8 cellular contexts compared by ENCODE assay signal in genomic region chr6:168035098-168035660, GRCh38. TPM values are rescaled to one million over a fixed set of nuclear protein-coding genes. Genes with fewer than 3 reads are reported as not detected.
DNase-seq lines count a peak whose midpoint lies in the region; ATAC-seq, FAIRE-seq and TF ChIP-seq lines count a peak whose summit lies in the region.

No MANE protein-coding gene starts in this region.

- peaks cover 34% of the 10 kb centered on the region for H3F3A ChIP-seq in neural progenitor cell (ENCODE audit: low read depth)

- peak overlapping the region; percentile 78 for H3K4me3 Mint-ChIP-seq in activated CD4-positive, alpha-beta T cell treated with anti-CD3 and anti-CD28 coated beads, Interleukin-2, amount 10 ng/mL, durations not matched to agents 24 days and 14 days
- H3K4me3 Mint-ChIP-seq in neural progenitor cell = peak overlapping the region; percentile 81

- peaks cover 22% of the 10 kb centered on the region for H3K27me3 Mint-ChIP-seq in activated CD4-positive, alpha-beta T cell treated with anti-CD3 and anti-CD28 coated beads, Interleukin-2, amount 10 ng/mL, durations not matched to agents 24 days and 14 days
- peaks cover 10% of the 10 kb centered on the region for H3K27me3 Mint-ChIP-seq in neural progenitor cell (ENCODE audit: insufficient read depth, low read depth)

- no peak for FAIRE-seq in frontal cortex (lab: Jason Lieb, UNC)

- H4K20me1 ChIP-seq in neural progenitor cell (ENCODE audit: low read depth) = no peaks in the 10 kb centered on the region

- no peaks in the 10 kb centered on the region for H3K79me2 ChIP-seq in neural progenitor cell (ENCODE audit: low read depth)

- no peak overlapping the region for H2AFZ ChIP-seq in neural progenitor cell (replicated peaks)

- peak overlapping the region; percentile 17 for H3K4me3 ChIP-seq in neural progenitor cell

- H3K27ac Mint-ChIP-seq in activated CD4-positive, alpha-beta T cell treated with anti-CD3 and anti-CD28 coated beads, Interleukin-2, amount 10 ng/mL, durations not matched to agents 24 days and 14 days = no peak overlapping the region
- H3K27ac Mint-ChIP-seq in neural progenitor cell = peak overlapping the region; percentile 81

- H3K4me2 ChIP-seq in neural progenitor cell = peak overlapping the region; percentile 62

- peaks cover 1% of the 10 kb centered on the region for H3K36me3 Mint-ChIP-seq in activated CD4-positive, alpha-beta T cell treated with anti-CD3 and anti-CD28 coated beads, Interleukin-2, amount 10 ng/mL, durations not matched to agents 24 days and 14 days (ENCODE audit: low read depth)
- no peaks in the 10 kb centered on the region for H3K36me3 Mint-ChIP-seq in neural progenitor cell

- H3K27me3 ChIP-seq in neural progenitor cell = no peaks in the 10 kb centered on the region

- intact Hi-C loops in activated CD4-positive, alpha-beta T cell treated with anti-CD3 and anti-CD28 coated beads, Interleukin-2, amount 10 ng/mL, durations not matched to agents 24 days and 14 days (cut with micrococcal nuclease) = no loop called here

- H3K4me1 Mint-ChIP-seq in activated CD4-positive, alpha-beta T cell treated with anti-CD3 and anti-CD28 coated beads, Interleukin-2, amount 10 ng/mL, durations not matched to agents 24 days and 14 days = peaks cover 7% of the 10 kb centered on the region
- H3K4me1 Mint-ChIP-seq in neural progenitor cell = peaks cover 25% of the 10 kb centered on the region

- no peak for DNase-seq in activated CD4-positive, alpha-beta T cell treated with anti-CD3 and anti-CD28 coated beads, Interleukin-2, amount 10 ng/mL, durations not matched to agents 24 days and 14 days
- no peak for DNase-seq in activated CD4-positive, alpha-beta T cell treated with anti-CD3 and anti-CD28 coated beads for 4 hours
- DNase-seq in SK-N-DZ (ENCODE audit: low spot score) (peak; percentile 60), frontal cortex (ENCODE audit: low spot score in 2 of 2) (peak; percentile 60 to 70), neural progenitor cell (ENCODE audit: low spot score) (peak; percentile 91), dedifferentiated amniotic fluid mesenchymal stem cell (ENCODE audit: extremely low spot score) (no peak)
- DNase-seq in activated CD8-positive, alpha-beta memory T cell treated with anti-CD3 and anti-CD28 coated beads, Interleukin-2, amount 50 U/mL, for 4 hours = no peak

- H3K9me3 Mint-ChIP-seq in activated CD4-positive, alpha-beta T cell treated with anti-CD3 and anti-CD28 coated beads, Interleukin-2, amount 10 ng/mL, durations not matched to agents 24 days and 14 days = peaks cover 15% of the 10 kb centered on the region
- peaks cover 51% of the 10 kb centered on the region for H3K9me3 Mint-ChIP-seq in neural progenitor cell

- H3K27ac ChIP-seq in neural progenitor cell = no peak overlapping the region

- H3K9me3 ChIP-seq in neural progenitor cell (ENCODE audit: low read depth) = peaks cover 18% of the 10 kb centered on the region

- no peak for TF ChIP-seq CTCF in neural progenitor cell (IDR thresholded peaks at IDR 0.05)

- peaks cover 11% of the 10 kb centered on the region for H3K4me1 ChIP-seq in neural progenitor cell

- no peak for ATAC-seq in HG02759 (IDR thresholded peaks at IDR 0.05; ENCODE audit: unreplicated experiment)

- H3K9ac ChIP-seq in neural progenitor cell = no peak overlapping the region

- H3K36me3 ChIP-seq in neural progenitor cell = no peaks in the 10 kb centered on the region

RNA-seq across cellular contexts. Expression of gene KIF25, which starts 37.7 kb away (rescaled TPM):
- total RNA-seq in activated CD4-positive, alpha-beta T cell treated with anti-CD3 and anti-CD28 coated beads, Interleukin-2, amount 10 ng/mL, durations not matched to agents 24 days and 14 days = not detected in 2 replicates
- 0.17 and 0.28 TPM in 2 replicates for polyA plus RNA-seq in SK-N-DZ (2014; cell fraction: cytosol; rRNA removed)
- 0.76 and 4.6 TPM in 2 replicates for polyA plus RNA-seq in SK-N-DZ (2014; cell fraction: nucleus; rRNA removed)
- total RNA-seq in frontal cortex = 0.41 TPM
- 1.2 and 1.5 TPM in 2 replicates for total RNA-seq in neural progenitor cell (ENCODE audit: low replicate concordance)

RNA-seq across cellular contexts. Expression of gene FRMD1, which starts 43.8 kb away (rescaled TPM):
- total RNA-seq in activated CD4-positive, alpha-beta T cell treated with anti-CD3 and anti-CD28 coated beads, Interleukin-2, amount 10 ng/mL, durations not matched to agents 24 days and 14 days = not detected in 2 replicates
- polyA plus RNA-seq in SK-N-DZ (2014; cell fraction: cytosol; rRNA removed) = not detected in 2 replicates
- polyA plus RNA-seq in SK-N-DZ (2014; cell fraction: nucleus; rRNA removed) = not detected in 2 replicates
- total RNA-seq in frontal cortex (not detected), neural progenitor cell (ENCODE audit: low replicate concordance) (0.09 TPM in 1 of 2 replicates, not detected in the other)

Comparison
In these comparisons a context has a peak if more than half of its experiments do, and no peak if none do; other contexts are left out.
1. DNase-seq: peak in SK-N-DZ (single experiment), frontal cortex (2 of 2) and neural progenitor cell (single experiment); none in activated CD4-positive, alpha-beta T cell treated with anti-CD3 and anti-CD28 coated beads, Interleukin-2, amount 10 ng/mL, durations not matched to agents 24 days and 14 days (single experiment), activated CD4-positive, alpha-beta T cell treated with anti-CD3 and anti-CD28 coated beads for 4 hours (0 of 2), dedifferentiated amniotic fluid mesenchymal stem cell (single experiment) and activated CD8-positive, alpha-beta memory T cell treated with anti-CD3 and anti-CD28 coated beads, Interleukin-2, amount 50 U/mL, for 4 hours (single experiment).